ENCODE assay signal across 8 cellular contexts in genomic region chr7:116258734-116259133, GRCh38. TPM values are rescaled to one million over a fixed set of nuclear protein-coding genes. Genes with fewer than 3 reads are reported as not detected.
DNase-seq lines count a peak whose midpoint lies in the region; ATAC-seq, FAIRE-seq and TF ChIP-seq lines count a peak whose summit lies in the region.

No MANE protein-coding gene starts in this region.

- peak; percentile 85 for FAIRE-seq in colon (lab: Jason Lieb, UNC)
- FAIRE-seq in urothelium cell line (lab: Jason Lieb, UNC), result no peak

- H3K36me3 ChIP-seq in SJCRH30, result no peaks in the 10 kb centered on the region
- peaks cover 1 to 8% of the 10 kb centered on the region in 2 donors for H3K36me3 ChIP-seq in lung (ENCODE audit: control insufficient read depth in 2 of 2, insufficient read depth in 2 of 2, low read length in 2 of 2)

- H3K4me1 ChIP-seq in SJCRH30 (peaks cover 10% of the 10 kb centered on the region; the same call in 1 of the 2 replicates), lung (ENCODE audit: control insufficient read depth in 2 of 2, insufficient read depth in 2 of 2, low read length in 2 of 2) (peaks cover 0 to 2% of the 10 kb centered on the region in 2 donors)

- no peaks in the 10 kb centered on the region for H3K9me3 ChIP-seq in SJCRH30 (replicated peaks)
- H3K9me3 ChIP-seq in lung (ENCODE audit: control insufficient read depth in 2 of 2, insufficient read depth in 1 of 2, low read length in 1 of 2), result no peaks in the 10 kb centered on the region

- ATAC-seq in HG03354 (IDR thresholded peaks at IDR 0.05; ENCODE audit: poor library complexity, severe bottlenecking, unreplicated experiment) (peak; percentile 67), lung (ENCODE audit: insufficient read depth, low FRiP score) (no peak), GM19467 (IDR thresholded peaks at IDR 0.05; ENCODE audit: unreplicated experiment) (no peak)

- 0% methylated on average over 2 of the region's 2 CpGs for WGBS in lung, 2 donors

- H3K27ac ChIP-seq in SJCRH30 (no peak overlapping the region), lung (ENCODE audit: low read depth in 1 of 2, low read length in 1 of 2) (no peak overlapping the region)

- DNase-seq in AG10803 (ENCODE audit: low read depth), result peak; percentile 68
- peak; percentile 28 for DNase-seq in GM10266 (ENCODE audit: extremely low spot score)
- peak; percentile 37 to 82 for DNase-seq in SJCRH30
- no peak for DNase-seq in lung (ENCODE audit: low spot score)
- DNase-seq in urothelium cell line (ENCODE audit: low spot score), result peak; percentile 18

- H3K27me3 ChIP-seq in SJCRH30 (no peaks in the 10 kb centered on the region), lung (ENCODE audit: control insufficient read depth, insufficient read depth) (no peaks in the 10 kb centered on the region)

- TF ChIP-seq CTCF in AG10803 (conservative IDR thresholded peaks at IDR 0.05; ENCODE audit: low read length), result peak; percentile 78
- TF ChIP-seq CTCF in GM10266 (IDR thresholded peaks at IDR 0.05; ENCODE audit: control insufficient read depth, insufficient read depth, low read depth, missing control alignments), result peak; percentile 73
- peak; percentile 73 for TF ChIP-seq CTCF in lung (IDR thresholded peaks at IDR 0.05; ENCODE audit: control extremely low read depth, extremely low read depth)

- H3K4me3 ChIP-seq in AG10803 (ENCODE audit: low read length) (no peak overlapping the region), SJCRH30 (no peak overlapping the region), lung (no peak overlapping the region)

RNA-seq across cellular contexts. Expression of gene TES, which starts 48.4 kb away (rescaled TPM):
- total RNA-seq in SJCRH30 (2014; rRNA removed; shearing (Covaris generic)), result 20.6 and 20.8 TPM in 2 replicates
- total RNA-seq in lung, result 100 to 1,000 TPM in 1 of 2 donors, 10 to 100 TPM in 1; 91.0 to 105 TPM
- polyA plus RNA-seq in lung, result 10 to 100 TPM; 51.9 to 65.1 TPM
